Comparison of ENCODE assay signal across 17 cellular contexts in genomic region chr9:119839888-119840287, GRCh38.
"Had no signal": no experiment of that assay in that cellular context is flagged by ENCODE, and none has a peak within 500 bp of the region (broad histone marks: within the 10 kb centered on the region; RNA-seq: fewer than 3 reads in every experiment).

No MANE protein-coding gene starts in this region.

- ATAC-seq: esophagus mucosa; sciatic nerve; stimulated activated naive CD8-positive, alpha-beta T cell treated with anti-CD3 and anti-CD28 coated beads, Interleukin-15, Interleukin-2, amounts not matched to agents 100 U/mL and 50 U/mL, for 24 hours had no signal

- H3K9me3 ChIP-seq: breast epithelium, left ventricle myocardium inferior, SK-N-SH, suprapubic skin had no signal

- H3K36me3 Mint-ChIP-seq: activated naive CD4-positive, alpha-beta T cell treated with anti-CD3 and anti-CD28 coated beads, Interleukin-2, amount 50 U/mL, for 24 hours; memory B cell had no signal

- H3K4me1 Mint-ChIP-seq: activated CD4-positive, alpha-beta T cell treated with anti-CD3 and anti-CD28 coated beads, Interleukin-2, amount 10 ng/mL, durations not matched to agents 24 days and 14 days; activated naive CD4-positive, alpha-beta T cell treated with anti-CD3 and anti-CD28 coated beads, Interleukin-2, amount 50 U/mL, for 24 hours; memory B cell had no signal

- H3K27me3 ChIP-seq: breast epithelium, suprapubic skin had no signal

- H3K4me3 Mint-ChIP-seq: activated CD4-positive, alpha-beta T cell treated with anti-CD3 and anti-CD28 coated beads, Interleukin-2, amount 10 ng/mL, durations not matched to agents 24 days and 14 days; activated naive CD4-positive, alpha-beta T cell treated with anti-CD3 and anti-CD28 coated beads, Interleukin-2, amount 50 U/mL, for 24 hours; memory B cell; nephron progenitor cell; T-helper 1 cell treated with Interleukin-12 subunit alpha and Interleukin-12 subunit beta and Interleukin-4 antibody, amounts not matched to agents 30 μg/mL and 1 μg/mL, for 36 hours had no signal

- H3K9me3 Mint-ChIP-seq: activated CD4-positive, alpha-beta T cell treated with anti-CD3 and anti-CD28 coated beads, Interleukin-2, amount 10 ng/mL, durations not matched to agents 24 days and 14 days; activated naive CD4-positive, alpha-beta T cell treated with anti-CD3 and anti-CD28 coated beads, Interleukin-2, amount 50 U/mL, for 24 hours; memory B cell; nephron progenitor cell had no signal

- H3K4me2 ChIP-seq: SK-N-SH had no signal

- H3K27me3 Mint-ChIP-seq: activated CD4-positive, alpha-beta T cell treated with anti-CD3 and anti-CD28 coated beads, Interleukin-2, amount 10 ng/mL, durations not matched to agents 24 days and 14 days; activated naive CD4-positive, alpha-beta T cell treated with anti-CD3 and anti-CD28 coated beads, Interleukin-2, amount 50 U/mL, for 24 hours; memory B cell had no signal

- H3K36me3 ChIP-seq: breast epithelium, left ventricle myocardium inferior, suprapubic skin had no signal

- H3K27ac Mint-ChIP-seq: activated CD4-positive, alpha-beta T cell treated with anti-CD3 and anti-CD28 coated beads, Interleukin-2, amount 10 ng/mL, durations not matched to agents 24 days and 14 days; activated naive CD4-positive, alpha-beta T cell treated with anti-CD3 and anti-CD28 coated beads, Interleukin-2, amount 50 U/mL, for 24 hours; activated T-helper 2 cell treated with anti-CD3 and anti-CD28 coated beads, Interferon-gamma antibody, Interleukin-2, Interleukin-4, amounts not matched to agents 10 μg/mL and 5 μg/mL and 100 μg/mL, durations not matched to agents 14 hours and 24 hours and 36 hours; memory B cell; nephron progenitor cell; T-helper 1 cell treated with Interleukin-12 subunit alpha and Interleukin-12 subunit beta and Interleukin-4 antibody, amounts not matched to agents 30 μg/mL and 1 μg/mL, for 36 hours had no signal

- H3K4me3 ChIP-seq: breast epithelium, left ventricle myocardium inferior, suprapubic skin had no signal

- DNase-seq: activated CD4-positive, alpha-beta T cell treated with anti-CD3 and anti-CD28 coated beads, Interleukin-2, amount 10 ng/mL, durations not matched to agents 24 days and 14 days; activated CD8-positive, alpha-beta memory T cell treated with anti-CD3 and anti-CD28 coated beads for 24 hours; amniotic stem cell; dermis blood vessel endothelial cell; foreskin fibroblast; left ventricle myocardium inferior; nephron progenitor cell; SK-N-SH; stimulated activated naive CD8-positive, alpha-beta T cell treated with anti-CD3 and anti-CD28 coated beads, Interleukin-15, Interleukin-2, amounts not matched to agents 100 U/mL and 50 U/mL, for 24 hours had no signal

- H3K9me2 ChIP-seq: SK-N-SH had no signal

- H3K9ac ChIP-seq: SK-N-SH had no signal

- H3K4me1 ChIP-seq: breast epithelium, left ventricle myocardium inferior, suprapubic skin had no signal

- H3K27ac ChIP-seq: breast epithelium, left ventricle myocardium inferior, suprapubic skin had no signal
